In genomic region chr12:113373966-113374365, GRCh38 we compare ENCODE assay signal across 22 cellular contexts. TPM values are rescaled to one million over a fixed set of nuclear protein-coding genes. Genes with fewer than 3 reads are reported as not detected.
"Had no signal": no experiment of that assay in that cellular context is flagged by ENCODE, and none has a peak within 500 bp of the region (broad histone marks: within the 10 kb centered on the region; RNA-seq: fewer than 3 reads in every experiment).

No MANE protein-coding gene starts in this region.

- H3K4me1 ChIP-seq: colonic mucosa, gastrocnemius medialis, lower lobe of right lung, parathyroid adenoma, sigmoid colon, spleen had no signal

- H3K27ac Mint-ChIP-seq: activated CD8-positive, alpha-beta T cell treated with anti-CD3 and anti-CD28 coated beads, Interleukin-2, amount 10 ng/mL, durations not matched to agents 7 days and 5 days; activated T-cell treated with anti-CD3 and anti-CD28 coated beads, Interleukin-2, amount 50 U/mL, for 24 hours; activated T-helper 2 cell treated with anti-CD3 and anti-CD28 coated beads, Interferon-gamma antibody, Interleukin-2, Interleukin-4, amounts not matched to agents 10 μg/mL and 5 μg/mL and 100 μg/mL, durations not matched to agents 14 hours and 24 hours and 36 hours; endodermal cell; natural killer cell; stimulated activated naive B cell treated with anti-CD40 and anti-IgM and Interleukin-4, amounts not matched to agents 10 μg/mL and 1 μg/mL and 100 μg/mL, for 72 hours; WTC11 had no signal

- ATAC-seq: activated CD8-positive, alpha-beta T cell treated with anti-CD3 and anti-CD28 coated beads, Interleukin-2, amount 10 ng/mL, durations not matched to agents 7 days and 5 days; gastrocnemius medialis; lower lobe of right lung; natural killer cell; stimulated activated naive B cell treated with anti-CD40 and anti-IgM and Interleukin-4, amounts not matched to agents 10 μg/mL and 1 μg/mL and 100 μg/mL, for 72 hours; WTC11 had no signal

- H3K4me1 Mint-ChIP-seq: endodermal cell, WTC11 had no signal

- DNase-seq: activated CD4-positive, alpha-beta T cell treated with anti-CD3 and anti-CD28 coated beads for 48 hours; activated CD8-positive, alpha-beta T cell treated with anti-CD3 and anti-CD28 coated beads, Interleukin-2, amount 10 ng/mL, durations not matched to agents 7 days and 5 days; activated naive CD4-positive, alpha-beta T cell treated with Interleukin-2 at 50 U/mL for 16 hours; activated T-cell treated with anti-CD3 and anti-CD28 coated beads, Interleukin-2, amount 50 U/mL, for 24 hours; aorta; brain microvascular endothelial cell; colonic mucosa; endodermal cell; gastrocnemius medialis; head of caudate nucleus; lower lobe of right lung; natural killer cell; sigmoid colon; spleen; stimulated activated CD4-positive, alpha-beta T cell treated with anti-CD3 and anti-CD28 coated beads, Interleukin-4, amount 100 ng/mL, for 4 hours; stimulated activated naive B cell treated with anti-CD40 and anti-IgM and Interleukin-4, amounts not matched to agents 10 μg/mL and 1 μg/mL and 100 μg/mL, for 72 hours had no signal

- H3K9me3 ChIP-seq: colonic mucosa, gastrocnemius medialis, lower lobe of right lung, neutrophil, sigmoid colon, spleen had no signal

- H3K4me3 Mint-ChIP-seq: activated CD8-positive, alpha-beta T cell treated with anti-CD3 and anti-CD28 coated beads, Interleukin-2, amount 10 ng/mL, durations not matched to agents 7 days and 5 days; activated T-cell treated with anti-CD3 and anti-CD28 coated beads, Interleukin-2, amount 50 U/mL, for 24 hours; central memory CD8-positive, alpha-beta T cell; endodermal cell; natural killer cell; stimulated activated naive B cell treated with anti-CD40 and anti-IgM and Interleukin-4, amounts not matched to agents 10 μg/mL and 1 μg/mL and 100 μg/mL, for 72 hours; WTC11 had no signal

- H3K27me3 ChIP-seq: brain microvascular endothelial cell, colonic mucosa, gastrocnemius medialis, neutrophil, sigmoid colon, spleen had no signal

- H3K27me3 Mint-ChIP-seq: activated T-cell treated with anti-CD3 and anti-CD28 coated beads, Interleukin-2, amount 50 U/mL, for 24 hours; central memory CD8-positive, alpha-beta T cell; stimulated activated naive B cell treated with anti-CD40 and anti-IgM and Interleukin-4, amounts not matched to agents 10 μg/mL and 1 μg/mL and 100 μg/mL, for 72 hours had no signal

- H3K4me3 ChIP-seq: colonic mucosa, gastrocnemius medialis, lower lobe of right lung, sigmoid colon, spleen had no signal

- H3K36me3 ChIP-seq: colonic mucosa, neutrophil had no signal

- H3K27ac ChIP-seq: brain microvascular endothelial cell, colonic mucosa, gastrocnemius medialis, lower lobe of right lung, neutrophil, parathyroid adenoma, sigmoid colon, spleen had no signal

- H3K36me3 Mint-ChIP-seq: natural killer cell had no signal

- H3K9me3 Mint-ChIP-seq: activated T-cell treated with anti-CD3 and anti-CD28 coated beads, Interleukin-2, amount 50 U/mL, for 24 hours; activated T-helper 2 cell treated with anti-CD3 and anti-CD28 coated beads, Interferon-gamma antibody, Interleukin-2, Interleukin-4, amounts not matched to agents 10 μg/mL and 5 μg/mL and 100 μg/mL, durations not matched to agents 14 hours and 24 hours and 36 hours; central memory CD8-positive, alpha-beta T cell; endodermal cell; natural killer cell; stimulated activated naive B cell treated with anti-CD40 and anti-IgM and Interleukin-4, amounts not matched to agents 10 μg/mL and 1 μg/mL and 100 μg/mL, for 72 hours; WTC11 had no signal

RNA-seq across cellular contexts. Expression of gene SDS, which starts 29.7 kb away (rescaled TPM):
- total RNA-seq: activated CD8-positive, alpha-beta T cell treated with anti-CD3 and anti-CD28 coated beads, Interleukin-2, amount 10 ng/mL, durations not matched to agents 7 days and 5 days; activated T-helper 2 cell treated with anti-CD3 and anti-CD28 coated beads, Interferon-gamma antibody, Interleukin-2, Interleukin-4, amounts not matched to agents 10 μg/mL and 5 μg/mL and 100 μg/mL, durations not matched to agents 14 hours and 24 hours and 36 hours; endodermal cell; natural killer cell had no signal
- polyA plus RNA-seq: keratinocyte had no signal
